Comparison of ENCODE assay signal across 15 cellular contexts in the genomic region with DNA sequence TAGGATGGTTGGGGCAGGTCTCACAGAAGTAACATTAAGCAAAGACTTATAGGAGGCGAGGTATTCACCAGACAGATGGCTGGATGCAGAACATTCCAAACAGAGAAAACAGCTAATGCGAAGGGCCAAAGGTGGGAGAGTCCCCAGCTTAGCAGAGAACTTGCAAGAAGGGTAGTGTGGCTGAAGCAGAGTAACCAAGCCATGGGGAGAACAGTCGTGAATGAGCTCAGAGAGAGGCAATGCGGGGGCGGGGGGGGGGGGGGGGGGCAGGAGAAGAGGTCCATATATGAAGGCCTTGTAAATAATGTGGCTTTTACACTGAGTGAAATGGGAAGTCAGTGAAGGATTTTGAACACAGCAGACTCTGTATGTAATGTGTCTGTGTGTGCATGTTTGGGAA.
DNase-seq lines count a peak whose midpoint lies in the region; ATAC-seq lines count a peak whose summit lies in the region.
"Had no signal": no experiment of that assay in that cellular context is flagged by ENCODE, and none has a peak within 500 bp of the region (broad histone marks: within the 10 kb centered on the region; RNA-seq: fewer than 3 reads in every experiment).

No MANE protein-coding gene starts in this region.

- no peaks in the 10 kb centered on the region for H3K27me3 Mint-ChIP-seq in activated CD4-positive, alpha-beta T cell treated with anti-CD3 and anti-CD28 coated beads, Interleukin-2, amount 10 ng/mL, durations not matched to agents 24 days and 14 days
- H3K27me3 Mint-ChIP-seq: dendritic cell treated with granulocyte-macrophage colony-stimulating factor and Interleukin-4, amounts not matched to agents 40 ng/mL and 50 ng/mL, for 4 days had no signal

- H3K9me3 ChIP-seq in adipocyte (ENCODE audit: control insufficient read depth, low read length): no peaks in the 10 kb centered on the region
- H3K9me3 ChIP-seq in right cardiac atrium (ENCODE audit: control insufficient read depth, low read length): no peaks in the 10 kb centered on the region
- H3K9me3 ChIP-seq: upper lobe of left lung had no signal

- WGBS in right cardiac atrium: 43% methylated on average over 4 of the region's 5 CpGs

- peaks cover 22% of the 10 kb centered on the region for H3K36me3 Mint-ChIP-seq in activated CD4-positive, alpha-beta T cell treated with anti-CD3 and anti-CD28 coated beads, Interleukin-2, amount 10 ng/mL, durations not matched to agents 24 days and 14 days (ENCODE audit: low read depth)
- peaks cover 29% of the 10 kb centered on the region for H3K36me3 Mint-ChIP-seq in stimulated activated effector memory CD8-positive, alpha-beta T cell treated with anti-CD3 and anti-CD28 coated beads, Interleukin-12 subunit alpha, Interleukin-12 subunit beta, amount 100 ng/mL, for 72 hours

- H3K9ac ChIP-seq in adipocyte (ENCODE audit: low read length): peak overlapping the region; percentile 53
- H3K9ac ChIP-seq: neural progenitor cell had no signal

- no peak for DNase-seq in activated CD4-positive, alpha-beta T cell treated with anti-CD3 and anti-CD28 coated beads, Interleukin-2, amount 10 ng/mL, durations not matched to agents 24 days and 14 days
- DNase-seq in activated CD4-positive, alpha-beta T cell treated with anti-CD3 and anti-CD28 coated beads for 4 hours: no peak
- DNase-seq in adipocyte (ENCODE audit: low read depth) (no peak), right cardiac atrium (no peak), RPMI8226 (no peak), HK-2 (ENCODE audit: unreplicated experiment) (no peak)
- DNase-seq in stimulated activated effector memory CD8-positive, alpha-beta T cell treated with anti-CD3 and anti-CD28 coated beads, Interleukin-12 subunit alpha, Interleukin-12 subunit beta, amount 100 ng/mL, for 72 hours (ENCODE audit: low spot score in 2 of 2): no peak
- DNase-seq: kidney glomerular epithelial cell, NCI-H2227 treated with DMSO at 0.1 percent for 48 hours, SW 1271 had no signal

- H3K27ac ChIP-seq in right cardiac atrium (ENCODE audit: low read length): peak overlapping the region; percentile 85
- H3K27ac ChIP-seq: neural progenitor cell had no signal

- no peaks in the 10 kb centered on the region for H3K9me3 Mint-ChIP-seq in activated CD4-positive, alpha-beta T cell treated with anti-CD3 and anti-CD28 coated beads, Interleukin-2, amount 10 ng/mL, durations not matched to agents 24 days and 14 days
- no peaks in the 10 kb centered on the region for H3K9me3 Mint-ChIP-seq in stimulated activated effector memory CD8-positive, alpha-beta T cell treated with anti-CD3 and anti-CD28 coated beads, Interleukin-12 subunit alpha, Interleukin-12 subunit beta, amount 100 ng/mL, for 72 hours
- H3K9me3 Mint-ChIP-seq: activated naive CD4-positive, alpha-beta T cell treated with anti-CD3 and anti-CD28 coated beads, Interleukin-2, amount 50 U/mL, for 72 hours; dendritic cell treated with granulocyte-macrophage colony-stimulating factor and Interleukin-4, amounts not matched to agents 40 ng/mL and 50 ng/mL, for 4 days; neural progenitor cell had no signal

- H3K4me1 ChIP-seq in adipocyte (ENCODE audit: control insufficient read depth, insufficient read depth, low read length) (peaks cover 18% of the 10 kb centered on the region), right cardiac atrium (ENCODE audit: control insufficient read depth, insufficient read depth, low read length) (no peaks in the 10 kb centered on the region)

- ATAC-seq in right cardiac atrium (peak in 1 of 2 donors; percentile 3), HG02884 (IDR thresholded peaks at IDR 0.05; ENCODE audit: unreplicated experiment) (no peak)
- ATAC-seq in stimulated activated effector memory CD8-positive, alpha-beta T cell treated with anti-CD3 and anti-CD28 coated beads, Interleukin-12 subunit alpha, Interleukin-12 subunit beta, amount 100 ng/mL, for 72 hours: no peak

- H3K36me3 ChIP-seq in adipocyte (ENCODE audit: control insufficient read depth, insufficient read depth, low read length, severe bottlenecking): peaks cover 4% of the 10 kb centered on the region
- H3K36me3 ChIP-seq: neural progenitor cell, upper lobe of left lung had no signal

- peaks cover 41% of the 10 kb centered on the region for H3K4me1 Mint-ChIP-seq in activated CD4-positive, alpha-beta T cell treated with anti-CD3 and anti-CD28 coated beads, Interleukin-2, amount 10 ng/mL, durations not matched to agents 24 days and 14 days
- peaks cover 42% of the 10 kb centered on the region for H3K4me1 Mint-ChIP-seq in stimulated activated effector memory CD8-positive, alpha-beta T cell treated with anti-CD3 and anti-CD28 coated beads, Interleukin-12 subunit alpha, Interleukin-12 subunit beta, amount 100 ng/mL, for 72 hours

- H3K27ac Mint-ChIP-seq in activated CD4-positive, alpha-beta T cell treated with anti-CD3 and anti-CD28 coated beads, Interleukin-2, amount 10 ng/mL, durations not matched to agents 24 days and 14 days: peak overlapping the region; percentile 35
- no peak overlapping the region for H3K27ac Mint-ChIP-seq in stimulated activated effector memory CD8-positive, alpha-beta T cell treated with anti-CD3 and anti-CD28 coated beads, Interleukin-12 subunit alpha, Interleukin-12 subunit beta, amount 100 ng/mL, for 72 hours
- H3K27ac Mint-ChIP-seq: dendritic cell treated with granulocyte-macrophage colony-stimulating factor and Interleukin-4, amounts not matched to agents 40 ng/mL and 50 ng/mL, for 4 days; neural progenitor cell had no signal

- H3K4me3 ChIP-seq in adipocyte (ENCODE audit: low read length) (no peak overlapping the region), right cardiac atrium (ENCODE audit: low read length) (no peak overlapping the region)
- H3K4me3 ChIP-seq: neural progenitor cell, upper lobe of left lung had no signal

- H3K4me3 Mint-ChIP-seq in activated CD4-positive, alpha-beta T cell treated with anti-CD3 and anti-CD28 coated beads, Interleukin-2, amount 10 ng/mL, durations not matched to agents 24 days and 14 days: no peak overlapping the region
- H3K4me3 Mint-ChIP-seq in stimulated activated effector memory CD8-positive, alpha-beta T cell treated with anti-CD3 and anti-CD28 coated beads, Interleukin-12 subunit alpha, Interleukin-12 subunit beta, amount 100 ng/mL, for 72 hours: peak overlapping the region; percentile 59
- H3K4me3 Mint-ChIP-seq: dendritic cell treated with granulocyte-macrophage colony-stimulating factor and Interleukin-4, amounts not matched to agents 40 ng/mL and 50 ng/mL, for 4 days had no signal

- intact Hi-C loops in activated CD4-positive, alpha-beta T cell treated with anti-CD3 and anti-CD28 coated beads, Interleukin-2, amount 10 ng/mL, durations not matched to agents 24 days and 14 days (cut with micrococcal nuclease): loop anchor here (2.0 to 5.0 kb wide), 2 partner anchors 18 to 65 kb away; no protein-coding TSS in a partner anchor
- intact Hi-C loops in right cardiac atrium (cut with DNase I): no loop called here

- H3K27me3 ChIP-seq in adipocyte (replicated peaks; ENCODE audit: control insufficient read depth, insufficient read depth, low read length) (no peaks in the 10 kb centered on the region), right cardiac atrium (ENCODE audit: control insufficient read depth, insufficient read depth) (no peaks in the 10 kb centered on the region)
- H3K27me3 ChIP-seq: neural progenitor cell, upper lobe of left lung had no signal
